ENCODE assay signal across 1 cellular context in the genomic region with DNA sequence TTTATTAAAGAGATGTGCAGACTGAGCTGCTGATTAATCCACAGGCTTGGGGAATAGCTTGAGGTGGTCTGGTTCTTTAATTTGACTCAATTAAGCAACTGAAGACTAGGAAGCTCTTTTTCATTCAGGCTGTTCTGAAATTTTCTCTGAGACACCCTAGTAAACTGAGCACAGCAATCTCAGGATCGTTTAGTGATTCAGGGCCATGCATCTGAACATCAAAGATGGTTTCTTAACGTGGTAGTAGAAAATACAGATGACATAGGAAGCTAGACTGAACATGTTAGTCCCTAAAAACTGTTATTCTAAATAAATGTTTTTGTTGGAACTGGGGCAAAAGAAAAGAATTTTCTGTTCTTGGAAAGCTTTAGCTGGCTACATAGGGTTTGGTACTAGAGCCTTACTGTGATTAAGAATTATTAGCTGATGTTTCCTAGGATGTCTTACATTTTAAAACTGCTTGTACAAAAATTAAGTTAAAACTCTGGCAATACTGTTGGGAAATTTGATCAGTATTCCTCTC.
TF ChIP-seq lines count a peak whose summit lies in the region.

No MANE protein-coding gene starts in this region.

TF ChIP-seq in HepG2, 621 proteins besides CTCF, POLR2A, EP300 and RAD21 (continued from another document):
- TF ChIP-seq KLF6 (CRISPR knock-in tag; IDR thresholded peaks at IDR 0.05) (no peak), ARNT (IDR thresholded peaks at IDR 0.05) (no peak), GPN1 (CRISPR knock-in tag; IDR thresholded peaks at IDR 0.05; ENCODE audit: borderline replicate concordance) (no peak), KDM5A (IDR thresholded peaks at IDR 0.05; ENCODE audit: borderline replicate concordance, low read length) (no peak), ZNF234 (CRISPR knock-in tag; conservative IDR thresholded peaks at IDR 0.05) (no peak), ZNF839 (CRISPR knock-in tag; IDR thresholded peaks at IDR 0.05; ENCODE audit: borderline replicate concordance) (no peak), HNF4A (CRISPR knock-in tag; IDR thresholded peaks at IDR 0.05) (no peak), TGIF2 (CRISPR knock-in tag; IDR thresholded peaks at IDR 0.05) (no peak), ZNF878 (CRISPR knock-in tag; IDR thresholded peaks at IDR 0.05) (no peak)
- TF ChIP-seq, protein P1, sequence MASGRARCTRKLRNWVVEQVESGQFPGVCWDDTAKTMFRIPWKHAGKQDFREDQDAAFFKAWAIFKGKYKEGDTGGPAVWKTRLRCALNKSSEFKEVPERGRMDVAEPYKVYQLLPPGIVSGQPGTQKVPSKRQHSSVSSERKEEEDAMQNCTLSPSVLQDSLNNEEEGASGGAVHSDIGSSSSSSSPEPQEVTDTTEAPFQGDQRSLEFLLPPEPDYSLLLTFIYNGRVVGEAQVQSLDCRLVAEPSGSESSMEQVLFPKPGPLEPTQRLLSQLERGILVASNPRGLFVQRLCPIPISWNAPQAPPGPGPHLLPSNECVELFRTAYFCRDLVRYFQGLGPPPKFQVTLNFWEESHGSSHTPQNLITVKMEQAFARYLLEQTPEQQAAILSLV (CRISPR knock-in tag; IDR thresholded peaks at IDR 0.05; ENCODE audit: borderline replicate concordance), result no peak
- TF ChIP-seq, protein P2, sequence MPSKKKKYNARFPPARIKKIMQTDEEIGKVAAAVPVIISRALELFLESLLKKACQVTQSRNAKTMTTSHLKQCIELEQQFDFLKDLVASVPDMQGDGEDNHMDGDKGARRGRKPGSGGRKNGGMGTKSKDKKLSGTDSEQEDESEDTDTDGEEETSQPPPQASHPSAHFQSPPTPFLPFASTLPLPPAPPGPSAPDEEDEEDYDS (CRISPR knock-in tag; IDR thresholded peaks at IDR 0.05), result no peak
- TF ChIP-seq, protein P3, sequence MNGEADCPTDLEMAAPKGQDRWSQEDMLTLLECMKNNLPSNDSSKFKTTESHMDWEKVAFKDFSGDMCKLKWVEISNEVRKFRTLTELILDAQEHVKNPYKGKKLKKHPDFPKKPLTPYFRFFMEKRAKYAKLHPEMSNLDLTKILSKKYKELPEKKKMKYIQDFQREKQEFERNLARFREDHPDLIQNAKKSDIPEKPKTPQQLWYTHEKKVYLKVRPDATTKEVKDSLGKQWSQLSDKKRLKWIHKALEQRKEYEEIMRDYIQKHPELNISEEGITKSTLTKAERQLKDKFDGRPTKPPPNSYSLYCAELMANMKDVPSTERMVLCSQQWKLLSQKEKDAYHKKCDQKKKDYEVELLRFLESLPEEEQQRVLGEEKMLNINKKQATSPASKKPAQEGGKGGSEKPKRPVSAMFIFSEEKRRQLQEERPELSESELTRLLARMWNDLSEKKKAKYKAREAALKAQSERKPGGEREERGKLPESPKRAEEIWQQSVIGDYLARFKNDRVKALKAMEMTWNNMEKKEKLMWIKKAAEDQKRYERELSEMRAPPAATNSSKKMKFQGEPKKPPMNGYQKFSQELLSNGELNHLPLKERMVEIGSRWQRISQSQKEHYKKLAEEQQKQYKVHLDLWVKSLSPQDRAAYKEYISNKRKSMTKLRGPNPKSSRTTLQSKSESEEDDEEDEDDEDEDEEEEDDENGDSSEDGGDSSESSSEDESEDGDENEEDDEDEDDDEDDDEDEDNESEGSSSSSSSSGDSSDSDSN (CRISPR knock-in tag; IDR thresholded peaks at IDR 0.05), result no peak
